Comparison of ENCODE assay signal across 1 cellular context in the genomic region with DNA sequence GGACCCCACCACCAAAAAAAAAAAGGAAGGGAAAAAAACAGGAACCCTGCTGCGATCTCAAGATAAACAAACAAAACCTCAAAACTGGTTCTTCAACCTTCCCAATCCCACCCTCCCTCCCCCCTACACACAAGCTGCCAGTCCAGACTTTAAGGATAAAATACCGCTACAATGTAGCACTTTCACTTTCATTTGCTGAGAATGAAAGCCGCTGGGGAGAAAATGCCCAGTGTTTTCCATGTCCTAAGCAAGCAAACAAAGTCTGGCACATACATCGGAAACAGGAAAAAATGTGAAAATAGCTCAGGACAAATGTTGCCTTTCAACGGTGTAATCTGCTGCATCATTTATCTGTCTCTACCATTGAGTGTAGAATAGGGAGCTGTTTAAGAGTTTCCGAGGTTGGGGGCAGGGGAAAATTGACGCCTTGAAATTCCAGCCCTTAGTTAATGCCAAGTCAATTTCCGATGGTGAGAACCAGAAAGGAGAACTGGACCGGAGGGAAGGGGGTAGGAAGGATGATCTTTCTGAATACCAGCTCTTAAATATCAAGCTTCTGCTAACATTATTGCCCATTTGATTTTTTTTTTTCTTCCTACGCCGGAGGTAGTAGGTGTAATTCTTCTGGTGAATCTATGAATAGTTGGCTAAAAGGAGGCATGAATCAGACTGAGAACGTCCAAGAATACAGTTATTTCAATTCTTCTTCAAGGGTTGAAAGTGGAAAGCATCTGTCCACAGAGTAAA.
TF ChIP-seq lines count a peak whose summit lies in the region.

No MANE protein-coding gene starts in this region.

TF ChIP-seq in HCT116, 20 proteins besides CTCF, POLR2A, EP300 and RAD21 (continued from another document):
- TF ChIP-seq, protein P1, sequence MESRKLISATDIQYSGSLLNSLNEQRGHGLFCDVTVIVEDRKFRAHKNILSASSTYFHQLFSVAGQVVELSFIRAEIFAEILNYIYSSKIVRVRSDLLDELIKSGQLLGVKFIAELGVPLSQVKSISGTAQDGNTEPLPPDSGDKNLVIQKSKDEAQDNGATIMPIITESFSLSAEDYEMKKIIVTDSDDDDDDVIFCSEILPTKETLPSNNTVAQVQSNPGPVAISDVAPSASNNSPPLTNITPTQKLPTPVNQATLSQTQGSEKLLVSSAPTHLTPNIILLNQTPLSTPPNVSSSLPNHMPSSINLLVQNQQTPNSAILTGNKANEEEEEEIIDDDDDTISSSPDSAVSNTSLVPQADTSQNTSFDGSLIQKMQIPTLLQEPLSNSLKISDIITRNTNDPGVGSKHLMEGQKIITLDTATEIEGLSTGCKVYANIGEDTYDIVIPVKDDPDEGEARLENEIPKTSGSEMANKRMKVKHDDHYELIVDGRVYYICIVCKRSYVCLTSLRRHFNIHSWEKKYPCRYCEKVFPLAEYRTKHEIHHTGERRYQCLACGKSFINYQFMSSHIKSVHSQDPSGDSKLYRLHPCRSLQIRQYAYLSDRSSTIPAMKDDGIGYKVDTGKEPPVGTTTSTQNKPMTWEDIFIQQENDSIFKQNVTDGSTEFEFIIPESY (IDR thresholded peaks at IDR 0.05; ENCODE audit: extremely low read depth, insufficient replicate concordance, low read length): no peak
TF ChIP-seq in HCT116: peak in this region for 0.
